ENCODE assay signal across 7 cellular contexts in genomic region chr2:175662335-175662734, GRCh38.
"Had no signal": no experiment of that assay in that cellular context is flagged by ENCODE, and none has a peak within 500 bp of the region (broad histone marks: within the 10 kb centered on the region; RNA-seq: fewer than 3 reads in every experiment).

No MANE protein-coding gene starts in this region.

- DNase-seq: IMR-90, KBM-7, KG1 had no signal

- H3K4me3 ChIP-seq: K562 had no signal

- H3K27ac ChIP-seq: HL-60, KMS-11 had no signal

- H3K9ac ChIP-seq: KMS-11 had no signal

- ATAC-seq: K562 had no signal

- H3K4me2 ChIP-seq: KMS-11 had no signal

- FAIRE-seq: HTR-8/SVneo had no signal
